Comparison of ENCODE assay signal across 37 cellular contexts in the genomic region with DNA sequence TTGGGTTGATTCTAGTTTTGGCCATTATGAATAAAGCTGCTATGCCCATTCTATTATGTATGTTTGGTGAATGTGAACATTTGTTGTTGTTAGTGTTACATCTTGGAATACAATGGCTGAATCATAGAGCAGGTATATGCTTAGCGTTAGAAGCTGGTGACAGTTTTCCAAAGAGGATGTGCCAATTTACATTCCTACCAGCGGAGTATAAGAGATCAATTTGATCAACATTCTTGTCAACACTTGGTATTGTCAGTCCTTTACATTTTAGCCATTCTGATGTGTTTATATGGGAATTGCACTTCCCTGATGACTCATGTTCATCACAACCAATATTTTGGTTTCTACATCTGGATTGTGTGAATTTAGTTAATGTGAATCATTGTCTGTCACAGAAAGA. TPM values are rescaled to one million over a fixed set of nuclear protein-coding genes. Genes with fewer than 3 reads are reported as not detected.
"Had no signal": no experiment of that assay in that cellular context is flagged by ENCODE, and none has a peak within 500 bp of the region (broad histone marks: within the 10 kb centered on the region; RNA-seq: fewer than 3 reads in every experiment).

No MANE protein-coding gene starts in this region.

- H3K9me3 ChIP-seq: adrenal gland, ascending aorta, breast epithelium, colonic mucosa, esophagus squamous epithelium, gastroesophageal sphincter had no signal

- FAIRE-seq: endometrium, endothelial cell of umbilical vein had no signal

- H3K27me3 ChIP-seq: adrenal gland, ascending aorta, breast epithelium, cardiac muscle cell, colonic mucosa, esophagus squamous epithelium, gastroesophageal sphincter, heart right ventricle had no signal

- H3K36me3 ChIP-seq: adrenal gland, ascending aorta, breast epithelium, cardiac muscle cell, colonic mucosa, esophagus squamous epithelium, gastroesophageal sphincter, heart right ventricle, WERI-Rb-1 had no signal

- H3K27ac ChIP-seq: adrenal gland, ascending aorta, breast epithelium, cardiac muscle cell, colonic mucosa, epithelial cell of prostate, esophagus squamous epithelium, gastroesophageal sphincter, heart right ventricle, WERI-Rb-1 had no signal

- DNase-seq: activated CD4-positive, alpha-beta memory T cell treated with anti-CD3 and anti-CD28 coated beads for 36 hours; activated CD4-positive, alpha-beta T cell treated with anti-CD3 and anti-CD28 coated beads, Interleukin-2, amount 10 ng/mL, durations not matched to agents 24 days and 14 days; activated CD4-positive, CD25-positive, alpha-beta regulatory T cell; activated CD4-positive, CD25-positive, alpha-beta regulatory T cell treated with anti-CD3 and anti-CD28 coated beads, Interleukin-2, amount 50 U/mL, for 72 hours; activated CD8-positive, alpha-beta memory T cell treated with anti-CD3 and anti-CD28 coated beads, Interleukin-2, amount 10 ng/mL, durations not matched to agents 7 days and 5 days; activated CD8-positive, alpha-beta memory T cell treated with anti-CD3 and anti-CD28 coated beads, Interleukin-2, amount 50 U/mL, for 4 hours; activated CD8-positive, alpha-beta T cell treated with anti-CD3 and anti-CD28 coated beads, Interleukin-2, amount 10 ng/mL, durations not matched to agents 7 days and 5 days; activated effector memory CD4-positive, alpha-beta T cell treated with anti-CD3 and anti-CD28 coated beads, Interleukin-2, amount 50 U/mL, for 16 hours; activated naive CD4-positive, alpha-beta T cell treated with anti-CD3 and anti-CD28 coated beads for 36 hours; activated naive CD8-positive, alpha-beta T cell treated with anti-CD3 and anti-CD28 coated beads, Interleukin-2, amount 50 U/mL, for 24 hours; activated T-cell treated with anti-CD3 and anti-CD28 coated beads, Interleukin-2, amount 50 U/mL, for 1 hour; activated T-cell treated with anti-CD3 and anti-CD28 coated beads, Interleukin-2, amount 50 U/mL, for 48 hours; adrenal gland; central memory CD4-positive, alpha-beta T cell; cerebellar nuclear complex; colonic mucosa; effector CD8-positive, alpha-beta T cell; esophagus squamous epithelium; foreskin melanocyte; heart right ventricle; T-helper 17 cell; T1000 had no signal

- ATAC-seq: activated CD4-positive, alpha-beta T cell treated with anti-CD3 and anti-CD28 coated beads for 36 hours; activated CD8-positive, alpha-beta memory T cell treated with anti-CD3 and anti-CD28 coated beads, Interleukin-2, amount 10 ng/mL, durations not matched to agents 7 days and 5 days; activated CD8-positive, alpha-beta T cell treated with anti-CD3 and anti-CD28 coated beads, Interleukin-2, amount 10 ng/mL, durations not matched to agents 7 days and 5 days; activated naive CD8-positive, alpha-beta T cell treated with anti-CD3 and anti-CD28 coated beads, Interleukin-2, amount 50 U/mL, for 24 hours; gastroesophageal sphincter; heart right ventricle; T-helper 17 cell had no signal

- H3K4me1 ChIP-seq: adrenal gland, ascending aorta, breast epithelium, esophagus squamous epithelium, gastroesophageal sphincter had no signal

- H3K4me3 ChIP-seq: adrenal gland, ascending aorta, breast epithelium, cardiac muscle cell, colonic mucosa, esophagus squamous epithelium, gastroesophageal sphincter, heart right ventricle had no signal

RNA-seq across cellular contexts. Expression of a gene that starts 37.8 kb away (rescaled TPM):
- total RNA-seq: activated CD4-positive, alpha-beta memory T cell treated with anti-CD3 and anti-CD28 coated beads for 36 hours; activated CD4-positive, alpha-beta T cell treated with anti-CD3 and anti-CD28 coated beads for 36 hours; activated CD4-positive, alpha-beta T cell treated with anti-CD3 and anti-CD28 coated beads, Interleukin-2, amount 10 ng/mL, durations not matched to agents 24 days and 14 days; activated CD8-positive, alpha-beta memory T cell treated with anti-CD3 and anti-CD28 coated beads for 36 hours; activated CD8-positive, alpha-beta memory T cell treated with anti-CD3 and anti-CD28 coated beads, Interleukin-2, amount 10 ng/mL, durations not matched to agents 7 days and 5 days; activated CD8-positive, alpha-beta T cell treated with anti-CD3 and anti-CD28 coated beads, Interleukin-2, amount 10 ng/mL, durations not matched to agents 7 days and 5 days; activated naive CD4-positive, alpha-beta T cell treated with anti-CD3 and anti-CD28 coated beads for 36 hours; activated naive CD8-positive, alpha-beta T cell treated with anti-CD3 and anti-CD28 coated beads for 36 hours; activated T-helper 1 cell treated with anti-CD3 and anti-CD28 coated beads, Interleukin-12 subunit alpha, Interleukin-12 subunit beta, Interleukin-2, Interleukin-4 antibody, amounts not matched to agents 30 ng/mL and 10 ng/mL and 1 ng/mL, durations not matched to agents 14 hours and 24 hours and 36 hours; activated T-helper 2 cell treated with anti-CD3 and anti-CD28 coated beads, Interferon-gamma antibody, Interleukin-2, Interleukin-4, amounts not matched to agents 10 μg/mL and 5 μg/mL and 100 μg/mL, durations not matched to agents 14 hours and 24 hours and 36 hours; fibroblast of villous mesenchyme; glomerular endothelial cell; T-helper 17 cell had no signal
- polyA plus RNA-seq: endothelial cell of umbilical vein had no signal
